ENCODE assay signal across 23 cellular contexts in the genomic region with DNA sequence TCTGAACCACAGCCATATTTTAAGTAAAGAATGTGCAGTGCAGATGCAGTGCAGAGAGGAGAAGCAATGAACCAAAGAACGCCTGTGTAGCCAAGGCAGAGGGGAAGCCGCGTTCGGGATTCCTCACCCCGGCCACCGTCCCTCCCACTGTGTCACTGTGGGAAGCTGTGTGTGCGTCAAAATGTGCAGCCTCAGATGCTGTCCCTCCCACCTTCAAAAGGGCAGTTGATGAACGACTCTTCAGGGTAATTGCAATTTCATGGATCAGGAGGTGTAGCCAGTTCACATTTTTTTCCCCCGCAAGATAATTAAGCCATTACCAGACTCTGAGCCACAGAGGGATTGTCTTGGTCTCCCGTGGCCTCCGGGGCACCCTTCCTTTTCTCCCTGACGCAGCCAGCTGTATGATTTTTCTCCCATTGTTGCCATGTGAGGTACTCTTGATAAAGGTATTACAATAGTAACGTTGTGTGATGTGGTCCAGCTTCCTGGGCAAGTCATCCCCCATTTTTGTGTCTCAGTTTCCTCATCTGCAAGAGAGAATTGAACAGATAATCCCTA.
DNase-seq lines count a peak whose midpoint lies in the region; ATAC-seq and TF ChIP-seq lines count a peak whose summit lies in the region.
"Had no signal": no experiment of that assay in that cellular context is flagged by ENCODE, and none has a peak within 500 bp of the region (broad histone marks: within the 10 kb centered on the region; RNA-seq: fewer than 3 reads in every experiment).

No MANE protein-coding gene starts in this region.

- H3K4me1 ChIP-seq in HCT116 (ENCODE audit: control insufficient read depth in 1 of 2, insufficient read depth in 2 of 2, low read length in 2 of 2), result no peaks in the 10 kb centered on the region
- H3K4me1 ChIP-seq: HAP-1 had no signal

- RAD21 ChIA-PET in HCT116 (lab: Charles Lee; ENCODE audit: low non-redundant PET in 1 of 2, low total read pairs in 2 of 2, uncharacterized antibody in 2 of 2, unreplicated experiment in 2 of 2), result interaction anchor here in 1 of 2 experiments (0.7 kb wide), 1 partner anchor 106 kb away, joined by 3 read pairs; no protein-coding TSS in a partner anchor

- peak; percentile 48 for TF ChIP-seq CTCF in AG09309 (IDR thresholded peaks at IDR 0.05; ENCODE audit: control insufficient read depth, insufficient read depth, low read depth, low read length, missing control alignments)
- peak in 1 of 3 experiments; percentile 22; a peak in 2 of 6 replicates for TF ChIP-seq CTCF in HCT116 (IDR thresholded peaks at IDR 0.05 in 2 of 3, conservative IDR thresholded peaks at IDR 0.05 in 1 of 3; ENCODE audit: borderline replicate concordance in 1 of 3, insufficient read depth in 1 of 3, low read depth in 2 of 3, low read length in 2 of 3)
- peak; percentile 4 for TF ChIP-seq CTCF in cardiac fibroblast (IDR thresholded peaks at IDR 0.05; ENCODE audit: low read depth, low read length)
- no peak for TF ChIP-seq CTCF in nephron progenitor cell (IDR thresholded peaks at IDR 0.05)

- H3K4me3 ChIP-seq in AG09309 (ENCODE audit: control insufficient read depth, low read depth, low read length) (no peak overlapping the region), HCT116 (replicated peaks in 1 of 2; ENCODE audit: low read depth in 1 of 2, low read length in 2 of 2) (no peak overlapping the region), cardiac fibroblast (replicated peaks in 1 of 2; ENCODE audit: low read depth in 2 of 2, low read length in 2 of 2) (no peak overlapping the region)
- H3K4me3 ChIP-seq: HAP-1, smooth muscle cell had no signal

- intact Hi-C loops in HCT116 (cut with micrococcal nuclease), result no loop called here

- H3K4me1 Mint-ChIP-seq in nephron progenitor cell, result peaks cover 61% of the 10 kb centered on the region

- DNase-seq in AG09309 (ENCODE audit: low read depth) (no peak), HCT116 (ENCODE audit: low read depth, low spot score) (no peak), cardiac fibroblast (ENCODE audit: low read depth in 2 of 2) (no peak), nephron progenitor cell (peak; percentile 58)
- DNase-seq: activated CD8-positive, alpha-beta T cell treated with anti-CD3 and anti-CD28 coated beads, Interleukin-2, amount 10 ng/mL, durations not matched to agents 7 days and 5 days; C1 segment of cervical spinal cord; central memory CD4-positive, alpha-beta T cell; effector memory CD8-positive, alpha-beta T cell; erythroblast; NCI-H2029; OCI-M1; stimulated activated naive CD4-positive, alpha-beta T cell; SW 1271 had no signal

- no peak overlapping the region for H3K4me2 ChIP-seq in HCT116 (ENCODE audit: low read length)
- H3K4me2 ChIP-seq: smooth muscle cell had no signal

- no peaks in the 10 kb centered on the region for H3K79me2 ChIP-seq in HCT116 (ENCODE audit: insufficient read depth, low read length)

- ATAC-seq in HCT116 (peak; percentile 59), GM18868 (IDR thresholded peaks at IDR 0.05; ENCODE audit: unreplicated experiment) (no peak), GM19035 (IDR thresholded peaks at IDR 0.05; ENCODE audit: unreplicated experiment) (no peak), GM21515 (IDR thresholded peaks at IDR 0.05; ENCODE audit: unreplicated experiment) (no peak)
- ATAC-seq: activated CD8-positive, alpha-beta T cell treated with anti-CD3 and anti-CD28 coated beads, Interleukin-2, amount 10 ng/mL, durations not matched to agents 7 days and 5 days; activated naive CD4-positive, alpha-beta T cell treated with anti-CD3 and anti-CD28 coated beads, Interleukin-2, amount 50 U/mL, for 72 hours; effector memory CD8-positive, alpha-beta T cell; HepG2; natural killer cell treated with Interleukin-12 subunit alpha and Interleukin-12 subunit beta and Interleukin-15 and Interleukin-18, amount 100 ng/mL, for 72 hours; Right ventricle myocardium inferior had no signal

- no TSS peak for BruUV-seq in HCT116 (replicated peaks; lab: Mats Ljungman, UMichigan)

- no peak overlapping the region for H3K4me3 Mint-ChIP-seq in nephron progenitor cell
- H3K4me3 Mint-ChIP-seq: activated CD8-positive, alpha-beta T cell treated with anti-CD3 and anti-CD28 coated beads, Interleukin-2, amount 10 ng/mL, durations not matched to agents 7 days and 5 days; effector memory CD8-positive, alpha-beta T cell; natural killer cell treated with Interleukin-12 subunit alpha and Interleukin-12 subunit beta and Interleukin-15 and Interleukin-18, amount 100 ng/mL, for 72 hours had no signal

- peaks cover 45% of the 10 kb centered on the region for H3K27me3 ChIP-seq in HCT116 (ENCODE audit: insufficient read depth, low read length)

- H3K27me3 Mint-ChIP-seq in nephron progenitor cell (ENCODE audit: low read depth, poor library complexity), result peaks cover 34% of the 10 kb centered on the region

- POLR2A ChIA-PET in HCT116 (lab: Charles Lee), result no interaction called here

- no peak overlapping the region for H2AFZ ChIP-seq in HCT116 (ENCODE audit: low read depth, low read length, poor library complexity, severe bottlenecking)

- no peak for TF ChIP-seq RAD21 in HCT116 (IDR thresholded peaks at IDR 0.05; ENCODE audit: low read depth)

- no peaks in the 10 kb centered on the region for H4K20me1 ChIP-seq in HCT116 (ENCODE audit: insufficient read depth)

- CTCF ChIA-PET in HCT116 (lab: Charles Lee), result no interaction called here

- no peaks in the 10 kb centered on the region for H3K9me2 ChIP-seq in HCT116 (ENCODE audit: insufficient read depth)

- no peaks in the 10 kb centered on the region for H3K36me3 ChIP-seq in HCT116 (ENCODE audit: control insufficient read depth in 1 of 2, insufficient read depth in 2 of 2, low read length in 2 of 2)
- H3K36me3 ChIP-seq: HAP-1 had no signal

- TF ChIP-seq POLR2A in HCT116 (IDR thresholded peaks at IDR 0.05; ENCODE audit: borderline replicate concordance, extremely low read depth, insufficient read depth, insufficient read length), result no peak

- no peak overlapping the region for H3K27ac ChIP-seq in HCT116 (ENCODE audit: low read depth, low read length)

- no peak overlapping the region for H3K9ac ChIP-seq in HCT116 (ENCODE audit: low read length)

- H3K9me3 Mint-ChIP-seq in nephron progenitor cell, result peaks cover 20% of the 10 kb centered on the region
- H3K9me3 Mint-ChIP-seq: activated naive CD4-positive, alpha-beta T cell treated with anti-CD3 and anti-CD28 coated beads, Interleukin-2, amount 50 U/mL, for 72 hours; activated T-helper 2 cell treated with anti-CD3 and anti-CD28 coated beads, Interferon-gamma antibody, Interleukin-2, Interleukin-4, amounts not matched to agents 10 μg/mL and 5 μg/mL and 100 μg/mL, durations not matched to agents 14 hours and 24 hours and 36 hours; effector memory CD8-positive, alpha-beta T cell; natural killer cell treated with Interleukin-12 subunit alpha and Interleukin-12 subunit beta and Interleukin-15 and Interleukin-18, amount 100 ng/mL, for 72 hours had no signal

- peaks cover 0 to 6% of the 10 kb centered on the region in 2 experiments; a peak in 1 of 4 replicates for H3K9me3 ChIP-seq in HCT116 (ENCODE audit: control insufficient read depth in 1 of 2, insufficient read depth in 1 of 2, low read depth in 1 of 2, low read length in 2 of 2)
- H3K9me3 ChIP-seq: HAP-1 had no signal

- H3K36me3 Mint-ChIP-seq in nephron progenitor cell (ENCODE audit: low read depth), result no peaks in the 10 kb centered on the region
- H3K36me3 Mint-ChIP-seq: activated naive CD4-positive, alpha-beta T cell treated with anti-CD3 and anti-CD28 coated beads, Interleukin-2, amount 50 U/mL, for 72 hours; natural killer cell treated with Interleukin-12 subunit alpha and Interleukin-12 subunit beta and Interleukin-15 and Interleukin-18, amount 100 ng/mL, for 72 hours had no signal

- no peak overlapping the region for H3K27ac Mint-ChIP-seq in nephron progenitor cell
- H3K27ac Mint-ChIP-seq: activated CD8-positive, alpha-beta T cell treated with anti-CD3 and anti-CD28 coated beads, Interleukin-2, amount 10 ng/mL, durations not matched to agents 7 days and 5 days; activated T-helper 2 cell treated with anti-CD3 and anti-CD28 coated beads, Interferon-gamma antibody, Interleukin-2, Interleukin-4, amounts not matched to agents 10 μg/mL and 5 μg/mL and 100 μg/mL, durations not matched to agents 14 hours and 24 hours and 36 hours; effector memory CD8-positive, alpha-beta T cell; natural killer cell treated with Interleukin-12 subunit alpha and Interleukin-12 subunit beta and Interleukin-15 and Interleukin-18, amount 100 ng/mL, for 72 hours had no signal

TF ChIP-seq in HCT116, 20 proteins besides CTCF, POLR2A, EP300 and RAD21:
- TF ChIP-seq FOSL1 (IDR thresholded peaks at IDR 0.05; ENCODE audit: low read depth), result no peak
- no peak; the same call in 1 of the 2 replicates for TF ChIP-seq ZFX (IDR thresholded peaks at IDR 0.05)
